In the genomic region with DNA sequence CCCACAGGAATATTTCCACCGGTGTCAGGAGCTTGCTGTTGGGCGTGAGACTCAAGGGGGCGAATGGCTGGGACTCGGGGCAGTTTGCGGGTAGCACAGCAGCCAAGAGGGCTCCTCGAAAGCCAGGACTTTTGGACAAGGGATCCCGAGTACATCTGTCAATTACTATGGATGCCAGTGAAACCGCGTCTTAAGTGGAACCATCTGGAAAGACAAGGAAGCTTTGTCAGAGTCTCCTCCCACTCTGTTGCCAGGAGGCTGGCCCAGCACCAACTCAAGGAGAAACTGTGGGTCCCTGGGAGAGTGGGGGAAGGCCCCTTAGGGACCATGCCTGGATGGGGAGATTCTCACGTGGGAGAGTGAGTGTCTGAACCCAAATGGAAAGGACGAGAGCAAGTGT, we compare ENCODE assay signal across 15 cellular contexts. TPM values are rescaled to one million over a fixed set of nuclear protein-coding genes. Genes with fewer than 3 reads are reported as not detected.
"Had no signal": no experiment of that assay in that cellular context is flagged by ENCODE, and none has a peak within 500 bp of the region (broad histone marks: within the 10 kb centered on the region; RNA-seq: fewer than 3 reads in every experiment).

No MANE protein-coding gene starts in this region.

- H3K27ac ChIP-seq: body of pancreas, dorsolateral prefrontal cortex, epithelial cell of prostate, prostate gland, tibial artery had no signal

- H3K4me3 ChIP-seq: body of pancreas, dorsolateral prefrontal cortex, prostate gland, tibial artery had no signal

- H3K9me3 ChIP-seq: body of pancreas, prostate gland had no signal

- H3K27me3 ChIP-seq: body of pancreas, tibial artery had no signal

- H3K4me1 ChIP-seq: body of pancreas, prostate gland, tibial artery had no signal

- DNase-seq: activated CD4-positive, alpha-beta T cell treated with anti-CD3 and anti-CD28 coated beads, Interleukin-2, amount 50 U/mL, for 4 hours; activated gamma-delta T cell treated with Interleukin-2 at 50 U/mL for 16 hours; activated naive CD8-positive, alpha-beta T cell treated with anti-CD3 and anti-CD28 coated beads for 36 hours; body of pancreas; dorsolateral prefrontal cortex; naive B cell; right cardiac atrium; stimulated activated CD4-positive, alpha-beta T cell treated with anti-CD3 and anti-CD28 coated beads, Interleukin-2, amount 100 ng/mL, for 24 hours; stimulated activated naive CD4-positive, alpha-beta T cell treated with Interleukin-2 at 50 U/mL for 16 hours; substantia nigra had no signal

- ATAC-seq: body of pancreas, right cardiac atrium had no signal

- H3K36me3 ChIP-seq: prostate gland, tibial artery had no signal

RNA-seq across cellular contexts. Expression of gene C10orf143, which starts 57.1 kb away (rescaled TPM):
- total RNA-seq: glomerular endothelial cell, skeletal muscle tissue had no signal
